In genomic region chr1:32754282-32755097, GRCh38 we compare ENCODE assay signal across 8 cellular contexts. TPM values are rescaled to one million over a fixed set of nuclear protein-coding genes. Genes with fewer than 3 reads are reported as not detected.
A peak's percentile ranks its signal among the peaks of the same experiment; 100 is the strongest.
DNase-seq lines count a peak whose midpoint lies in the region; ATAC-seq and TF ChIP-seq lines count a peak whose summit lies in the region.

No MANE protein-coding gene starts in this region.

- H3K4me1 ChIP-seq in GM23338 (ENCODE audit: insufficient read depth) = peaks cover 48% of the 10 kb centered on the region
- peaks cover 41% of the 10 kb centered on the region for H3K4me1 ChIP-seq in Panc1 (ENCODE audit: control insufficient read depth, insufficient read depth, low read length)
- H3K4me1 ChIP-seq in iPS-18a (ENCODE audit: control insufficient read depth, low read depth, low read length) = peaks cover 36% of the 10 kb centered on the region

- intact Hi-C loops in Panc1 (cut with micrococcal nuclease; ENCODE audit: unreplicated experiment) = loop anchor here (5.0 kb wide), 1 partner anchor 42 kb away; no protein-coding TSS in a partner anchor

- peaks cover 4% of the 10 kb centered on the region; the same call in 1 of the 2 replicates for H4K20me1 ChIP-seq in GM23338 (replicated peaks; ENCODE audit: insufficient read depth)

- peaks cover 56% of the 10 kb centered on the region for H3K4me1 Mint-ChIP-seq in GM23338

- CTCF ChIA-PET in Panc1 (lab: Charles Lee) = interaction anchor here (0.6 to 1.2 kb wide), 3 partner anchors 21 to 107 kb away, joined by 3 to 9 read pairs (median 4); no protein-coding TSS in a partner anchor

- no peaks in the 10 kb centered on the region for H3K9me3 ChIP-seq in Panc1 (ENCODE audit: control insufficient read depth, insufficient read depth, low read depth, low read length)
- no peaks in the 10 kb centered on the region for H3K9me3 ChIP-seq in iPS-18a (ENCODE audit: control insufficient read depth, low read depth, low read length)

- in situ Hi-C loops in Panc1 (cut with HindIII; ENCODE audit: low pct_unique_long_range_greater_than_20kb, low sequenced_read_pairs) = no loop called here

- DNase-seq in GM23338 (ENCODE audit: low spot score) (peak; percentile 95), Panc1 (ENCODE audit: low read depth, low spot score) (no peak), astrocyte of the hippocampus (ENCODE audit: low read depth, low spot score) (peak; percentile 68), NCI-H187 (lab: John Stamatoyannopoulos, UW) (no peak), SKM-1 treated with dmso at 0.1 percent for 144 hours (lab: John Stamatoyannopoulos, UW; ENCODE audit: unreplicated experiment) (no peak)
- DNase-seq in stimulated activated CD4-positive, alpha-beta T cell treated with anti-CD3 and anti-CD28 coated beads, Interleukin-15, amount 100 ng/mL, for 1 hour (ENCODE audit: low read depth in 1 of 2, low spot score in 1 of 2) = peak; percentile 11 to 22

- peak overlapping the region; percentile 99 for H3K4me2 ChIP-seq in GM23338

- H3K79me2 ChIP-seq in GM23338 (replicated peaks; ENCODE audit: insufficient read depth) = peaks cover 46% of the 10 kb centered on the region

- H3K27me3 Mint-ChIP-seq in GM23338 (ENCODE audit: insufficient read depth, low read depth, poor library complexity) = peaks cover 16% of the 10 kb centered on the region

- no TSS peak for BruUV-seq in Panc1 (replicated peaks; lab: Mats Ljungman, UMichigan)

- H3K36me3 Mint-ChIP-seq in GM23338 (ENCODE audit: low read depth) = peaks cover 5% of the 10 kb centered on the region; the same call in 2 of the 3 replicates

- peaks cover 22% of the 10 kb centered on the region for H3F3A ChIP-seq in GM23338 (replicated peaks; ENCODE audit: low read depth)

- no peak overlapping the region for H2AFZ ChIP-seq in GM23338

- peak overlapping the region; percentile 92 for H3K27ac Mint-ChIP-seq in GM23338

- H3K9ac ChIP-seq in iPS-18a (ENCODE audit: low read length) = peak overlapping the region; percentile 91

- H3K27ac ChIP-seq in GM23338 (ENCODE audit: low read depth) (peak overlapping the region; percentile 99), Panc1 (ENCODE audit: low read length) (peak overlapping the region; percentile 90), iPS-18a (ENCODE audit: low read length) (peak overlapping the region; percentile 75)

- H3K9me2 ChIP-seq in GM23338 (ENCODE audit: insufficient read depth) = no peaks in the 10 kb centered on the region

- POLR2A ChIA-PET in Panc1 (lab: Charles Lee) = no interaction called here

- H3K36me3 ChIP-seq in GM23338 (ENCODE audit: insufficient read depth) (no peaks in the 10 kb centered on the region), Panc1 (ENCODE audit: control insufficient read depth, insufficient read depth, low read length) (no peaks in the 10 kb centered on the region), iPS-18a (ENCODE audit: control insufficient read depth, low read depth, low read length) (no peaks in the 10 kb centered on the region)

- TF ChIP-seq CTCF in GM23338 (conservative IDR thresholded peaks at IDR 0.05; ENCODE audit: low read depth in 2 of 2) (peak in 1 of 2 experiments; percentile 22; a peak in 1 of 4 replicates), Panc1 (IDR thresholded peaks at IDR 0.05) (no peak)

- ATAC-seq in GM23338 = peak; percentile 49
- peak; percentile 48 for ATAC-seq in Panc1
- no peak for ATAC-seq in HG02610 (IDR thresholded peaks at IDR 0.05; ENCODE audit: unreplicated experiment)

- H3K27me3 ChIP-seq in GM23338 (ENCODE audit: insufficient read depth) = no peaks in the 10 kb centered on the region
- no peaks in the 10 kb centered on the region for H3K27me3 ChIP-seq in Panc1 (ENCODE audit: control insufficient read depth, insufficient read depth, low read length)
- H3K27me3 ChIP-seq in iPS-18a (ENCODE audit: control insufficient read depth, insufficient read depth, low read length) = no peaks in the 10 kb centered on the region

- peak overlapping the region; percentile 95 for H3K4me3 Mint-ChIP-seq in GM23338

- H3K4me3 ChIP-seq in GM23338 = peak overlapping the region; percentile 95
- H3K4me3 ChIP-seq in Panc1 (ENCODE audit: low read depth in 2 of 2, low read length in 2 of 2) = peak overlapping the region; percentile 63 to 98
- H3K4me3 ChIP-seq in iPS-18a (ENCODE audit: low read length) = peak overlapping the region; percentile 100

- H3K9me3 Mint-ChIP-seq in GM23338 = 0 out of 3 replicates have a peak, but pooled peaks cover 2% of the 10 kb centered on the region

TF ChIP-seq in GM23338, 12 proteins besides CTCF, POLR2A, EP300 and RAD21:
- TF ChIP-seq, protein P1, sequence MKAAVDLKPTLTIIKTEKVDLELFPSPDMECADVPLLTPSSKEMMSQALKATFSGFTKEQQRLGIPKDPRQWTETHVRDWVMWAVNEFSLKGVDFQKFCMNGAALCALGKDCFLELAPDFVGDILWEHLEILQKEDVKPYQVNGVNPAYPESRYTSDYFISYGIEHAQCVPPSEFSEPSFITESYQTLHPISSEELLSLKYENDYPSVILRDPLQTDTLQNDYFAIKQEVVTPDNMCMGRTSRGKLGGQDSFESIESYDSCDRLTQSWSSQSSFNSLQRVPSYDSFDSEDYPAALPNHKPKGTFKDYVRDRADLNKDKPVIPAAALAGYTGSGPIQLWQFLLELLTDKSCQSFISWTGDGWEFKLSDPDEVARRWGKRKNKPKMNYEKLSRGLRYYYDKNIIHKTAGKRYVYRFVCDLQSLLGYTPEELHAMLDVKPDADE (IDR thresholded peaks at IDR 0.05) = no peak
- TF ChIP-seq EZH2phosphoT487 (IDR thresholded peaks at IDR 0.05; ENCODE audit: unreplicated experiment) = no peak
- no peak for TF ChIP-seq CREB1 (CRISPR knock-in tag; IDR thresholded peaks at IDR 0.05; ENCODE audit: low read depth)
- peak; percentile 54; the same call in 1 of the 2 replicates for TF ChIP-seq POLR2AphosphoS5 (IDR thresholded peaks at IDR 0.05; ENCODE audit: low read depth)
- TF ChIP-seq ZNF331 (CRISPR knock-in tag; IDR thresholded peaks at IDR 0.05; ENCODE audit: low read depth) = no peak

RNA-seq across cellular contexts. Expression of gene SYNC, which starts 51.9 kb away (rescaled TPM):
- total RNA-seq in GM23338 (2014; rRNA removed; shearing (Covaris generic)) = not detected in 2 replicates
- 0.31 TPM in 1 of 2 replicates, not detected in the other for polyA plus RNA-seq in GM23338 (2016; fragmentation: Nextera tagmentation; extraction: Ambion mirVana)
- total RNA-seq in Panc1 (2021; ENCODE audit: unreplicated experiment) = 1.3 TPM
- polyA plus RNA-seq in Panc1 (2012; ENCODE audit: insufficient read length) = 1.2 TPM

Comparison
In these comparisons a context has a peak if more than half of its experiments do, and no peak if none do; other contexts are left out.
1. DNase-seq: peak in GM23338 (single experiment), astrocyte of the hippocampus (single experiment) and stimulated activated CD4-positive, alpha-beta T cell treated with anti-CD3 and anti-CD28 coated beads, Interleukin-15, amount 100 ng/mL, for 1 hour (2 of 2); none in Panc1 (single experiment), NCI-H187 (0 of 2) and SKM-1 treated with dmso at 0.1 percent for 144 hours (single experiment).
2. Peak in every context shown above with its lines, with median percentiles within 50 percentile points of each other: H3K27ac ChIP-seq and H3K4me3 ChIP-seq.